ENCODE assay signal across 22 cellular contexts in genomic region chr19:7963566-7963965, GRCh38. TPM values are rescaled to one million over a fixed set of nuclear protein-coding genes. Genes with fewer than 3 reads are reported as not detected.
"Had no signal": no experiment of that assay in that cellular context is flagged by ENCODE, and none has a peak within 500 bp of the region (broad histone marks: within the 10 kb centered on the region; RNA-seq: fewer than 3 reads in every experiment).

No MANE protein-coding gene starts in this region.

- H3K27ac Mint-ChIP-seq: activated CD8-positive, alpha-beta T cell treated with anti-CD3 and anti-CD28 coated beads, Interleukin-2, amount 10 ng/mL, durations not matched to agents 7 days and 5 days; activated naive CD4-positive, alpha-beta T cell treated with anti-CD3 and anti-CD28 coated beads, Interleukin-2, amount 50 U/mL, for 24 hours; activated T-cell treated with anti-CD3 and anti-CD28 coated beads, Interleukin-2, amount 50 U/mL, for 24 hours; activated T-helper 1 cell treated with anti-CD3 and anti-CD28 coated beads, Interleukin-12 subunit alpha, Interleukin-12 subunit beta, Interleukin-2, Interleukin-4 antibody, amounts not matched to agents 30 ng/mL and 10 ng/mL and 1 ng/mL, durations not matched to agents 14 hours and 24 hours and 36 hours; T-helper 1 cell treated with Interleukin-12 subunit alpha and Interleukin-12 subunit beta and Interleukin-4 antibody, amounts not matched to agents 30 μg/mL and 1 μg/mL, for 36 hours had no signal

- H3K27ac ChIP-seq: breast epithelium, Peyer's patch had no signal

- H3K4me1 ChIP-seq: breast epithelium, Peyer's patch had no signal

- H3K4me3 Mint-ChIP-seq: activated CD8-positive, alpha-beta T cell treated with anti-CD3 and anti-CD28 coated beads, Interleukin-2, amount 10 ng/mL, durations not matched to agents 7 days and 5 days; activated naive CD4-positive, alpha-beta T cell treated with anti-CD3 and anti-CD28 coated beads, Interleukin-2, amount 50 U/mL, for 24 hours; activated T-cell treated with anti-CD3 and anti-CD28 coated beads, Interleukin-2, amount 50 U/mL, for 24 hours; activated T-helper 1 cell treated with anti-CD3 and anti-CD28 coated beads, Interleukin-12 subunit alpha, Interleukin-12 subunit beta, Interleukin-2, Interleukin-4 antibody, amounts not matched to agents 30 ng/mL and 10 ng/mL and 1 ng/mL, durations not matched to agents 14 hours and 24 hours and 36 hours; T-helper 1 cell treated with Interleukin-12 subunit alpha and Interleukin-12 subunit beta and Interleukin-4 antibody, amounts not matched to agents 30 μg/mL and 1 μg/mL, for 36 hours had no signal

- H3K9me3 ChIP-seq: breast epithelium, Peyer's patch had no signal

- H3K27me3 Mint-ChIP-seq: activated naive CD4-positive, alpha-beta T cell treated with anti-CD3 and anti-CD28 coated beads, Interleukin-2, amount 50 U/mL, for 24 hours; activated T-cell treated with anti-CD3 and anti-CD28 coated beads, Interleukin-2, amount 50 U/mL, for 24 hours had no signal

- DNase-seq: activated CD4-positive, alpha-beta T cell treated with anti-CD3 and anti-CD28 coated beads for 48 hours; activated CD4-positive, alpha-beta T cell treated with anti-CD3 and anti-CD28 coated beads, Interleukin-2, amount 50 U/mL, for 4 hours; activated CD8-positive, alpha-beta T cell treated with anti-CD3 and anti-CD28 coated beads, Interleukin-2, amount 10 ng/mL, durations not matched to agents 7 days and 5 days; activated effector memory CD4-positive, alpha-beta T cell treated with Interleukin-2 at 50 U/mL for 16 hours; activated naive CD4-positive, alpha-beta T cell; activated T-cell treated with anti-CD3 and anti-CD28 coated beads, Interleukin-2, amount 50 U/mL, for 24 hours; aorta; Karpas-422; NCI-H1105 treated with DMSO at 0.1 percent for 48 hours; NCI-H1436 treated with DMSO at 0.1 percent for 48 hours; NCI-H187; NCI-H2081; NCI-H446; NCI-H524; Peyer's patch; SHP77 treated with DMSO at 0.1 percent for 48 hours had no signal

- H3K36me3 ChIP-seq: breast epithelium had no signal

- H3K9me3 Mint-ChIP-seq: activated naive CD4-positive, alpha-beta T cell treated with anti-CD3 and anti-CD28 coated beads, Interleukin-2, amount 50 U/mL, for 24 hours; activated T-cell treated with anti-CD3 and anti-CD28 coated beads, Interleukin-2, amount 50 U/mL, for 24 hours; activated T-helper 1 cell treated with anti-CD3 and anti-CD28 coated beads, Interleukin-12 subunit alpha, Interleukin-12 subunit beta, Interleukin-2, Interleukin-4 antibody, amounts not matched to agents 30 ng/mL and 10 ng/mL and 1 ng/mL, durations not matched to agents 14 hours and 24 hours and 36 hours; T-helper 1 cell treated with Interleukin-12 subunit alpha and Interleukin-12 subunit beta and Interleukin-4 antibody, amounts not matched to agents 30 μg/mL and 1 μg/mL, for 36 hours had no signal

- H3K4me1 Mint-ChIP-seq: activated naive CD4-positive, alpha-beta T cell treated with anti-CD3 and anti-CD28 coated beads, Interleukin-2, amount 50 U/mL, for 24 hours had no signal

- ATAC-seq: activated CD4-positive, CD25-positive, alpha-beta regulatory T cell treated with anti-CD3 and anti-CD28 coated beads, Interleukin-2, amount 50 U/mL, for 24 hours; activated CD8-positive, alpha-beta T cell treated with anti-CD3 and anti-CD28 coated beads, Interleukin-2, amount 10 ng/mL, durations not matched to agents 7 days and 5 days had no signal

- H3K4me3 ChIP-seq: breast epithelium, Peyer's patch had no signal

RNA-seq across cellular contexts. Expression of gene TGFBR3L, which starts 48.9 kb away (rescaled TPM):
- total RNA-seq: Peyer's patch, SK-MEL-5 had no signal
